In the genomic region with DNA sequence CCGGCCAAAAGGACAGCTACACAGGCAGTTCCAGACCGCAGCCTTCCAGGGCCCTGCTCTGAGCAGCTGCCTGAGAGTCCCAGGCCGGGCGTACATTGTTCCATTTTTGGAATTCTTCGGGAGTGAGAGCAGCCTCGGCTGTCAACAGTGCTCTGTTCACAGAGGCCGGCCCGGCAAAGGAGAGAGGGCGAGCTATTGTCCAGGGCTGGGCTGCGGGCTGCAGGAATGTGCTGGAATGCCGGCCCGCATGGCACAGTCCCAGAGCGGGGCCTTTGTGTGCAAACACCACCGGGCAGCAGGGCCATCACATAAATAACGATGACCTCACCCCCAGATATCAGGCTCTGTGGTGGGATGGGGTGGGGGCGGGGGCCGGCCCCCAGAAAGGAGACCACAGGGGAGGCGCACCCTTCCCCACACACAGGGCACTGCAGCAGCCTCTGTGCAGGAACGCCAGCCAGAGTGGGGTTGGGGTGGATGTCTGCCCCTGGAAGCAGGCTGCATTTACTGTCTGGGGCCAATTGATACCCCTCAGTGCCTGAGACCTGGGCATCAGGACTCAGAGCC, we compare ENCODE assay signal across 9 cellular contexts. TPM values are rescaled to one million over a fixed set of nuclear protein-coding genes. Genes with fewer than 3 reads are reported as not detected.
DNase-seq lines count a peak whose midpoint lies in the region; ATAC-seq, FAIRE-seq and TF ChIP-seq lines count a peak whose summit lies in the region.
"Had no signal": no experiment of that assay in that cellular context is flagged by ENCODE, and none has a peak within 500 bp of the region (broad histone marks: within the 10 kb centered on the region; RNA-seq: fewer than 3 reads in every experiment).

No MANE protein-coding gene starts in this region.

- DNase-seq in LoVo (ENCODE audit: low spot score) (peak; percentile 76), H1 (ENCODE audit: low read depth in 1 of 2, low spot score in 2 of 2) (peak in 1 of 2 experiments; percentile 21), lung (ENCODE audit: low spot score) (peak; percentile 89), upper lobe of left lung (peak; percentile 79 to 91), GM20000 (ENCODE audit: low spot score) (no peak), GM12891 (ENCODE audit: insufficient read length, low spot score) (no peak)

- no peaks in the 10 kb centered on the region for H3K36me3 ChIP-seq in H1 (ENCODE audit: control insufficient read depth in 2 of 4, insufficient read depth in 4 of 4, low read length in 3 of 4)
- no peaks in the 10 kb centered on the region for H3K36me3 ChIP-seq in lung (ENCODE audit: control insufficient read depth in 2 of 2, insufficient read depth in 2 of 2, low read length in 2 of 2)
- no peaks in the 10 kb centered on the region for H3K36me3 ChIP-seq in upper lobe of left lung

- no peak overlapping the region for H2BK12ac ChIP-seq in H1 (ENCODE audit: low read depth, low read length)

- H3K18ac ChIP-seq in H1 (ENCODE audit: extremely low read depth, low read length): peak overlapping the region; percentile 60; the same call in 1 of the 2 replicates

- H2BK15ac ChIP-seq in H1 (ENCODE audit: low read length): no peak overlapping the region

- POLR2A ChIA-PET in H1 (lab: Charles Lee; ENCODE audit: partially characterized antibody): no interaction called here

- TF ChIP-seq EP300 in H1 (IDR thresholded peaks at IDR 0.05; ENCODE audit: borderline replicate concordance in 1 of 2, low read depth in 2 of 2, low read length in 2 of 2): no peak
- no peak for TF ChIP-seq EP300 in upper lobe of left lung (IDR thresholded peaks at IDR 0.05)

- no peak overlapping the region for H3K4me3 ChIP-seq in H1 (ENCODE audit: extremely low read depth in 1 of 4, insufficient read depth in 2 of 4, low read depth in 3 of 4, low read length in 4 of 4)
- no peak overlapping the region for H3K4me3 ChIP-seq in lung
- no peak overlapping the region for H3K4me3 ChIP-seq in upper lobe of left lung

- no peak for TF ChIP-seq POLR2A in H1 (IDR thresholded peaks at IDR 0.05; ENCODE audit: control extremely low read depth in 1 of 2, low read depth in 2 of 2, low read length in 2 of 2)
- TF ChIP-seq POLR2A in upper lobe of left lung (IDR thresholded peaks at IDR 0.05): no peak
- TF ChIP-seq POLR2A in GM12891 (IDR thresholded peaks at IDR 0.05; ENCODE audit: low read depth, low read length): no peak

- H3K79me1 ChIP-seq in H1 (ENCODE audit: low read depth, low read length): no peaks in the 10 kb centered on the region

- TF ChIP-seq RAD21 in H1 (IDR thresholded peaks at IDR 0.05 in 1 of 2, conservative IDR thresholded peaks at IDR 0.05 in 1 of 2; ENCODE audit: low read depth in 2 of 2, low read length in 2 of 2): no peak

- no peak overlapping the region for H4K91ac ChIP-seq in H1 (replicated peaks; ENCODE audit: insufficient read length, low read length)

- peaks cover 0 to 3% (median under 1%) of the 10 kb centered on the region in 4 experiments; a peak in 1 of 7 replicates for H3K4me1 ChIP-seq in H1 (replicated peaks in 1 of 4; ENCODE audit: control insufficient read depth in 3 of 4, insufficient read depth in 4 of 4, low read length in 3 of 4)
- peaks cover 0 to 26% of the 10 kb centered on the region in 2 donors for H3K4me1 ChIP-seq in lung (ENCODE audit: control insufficient read depth in 2 of 2, insufficient read depth in 2 of 2, low read length in 2 of 2)
- H3K4me1 ChIP-seq in upper lobe of left lung: peaks cover 28 to 44% (median 37%) of the 10 kb centered on the region in 4 donors

- no peak overlapping the region for H3K9ac ChIP-seq in H1 (replicated peaks in 1 of 4; ENCODE audit: extremely low read depth in 1 of 4, low read depth in 3 of 4, low read length in 3 of 4)

- no peak overlapping the region for H3K14ac ChIP-seq in H1 (ENCODE audit: insufficient read length)

- CTCF ChIA-PET in H1 (lab: Charles Lee; ENCODE audit: partially characterized antibody): interaction anchor here (1.0 kb wide), 1 partner anchor 91 kb away, joined by 3 read pairs; no protein-coding TSS in a partner anchor

- ATAC-seq in lung (ENCODE audit: insufficient read depth, low FRiP score): peak; percentile 74
- ATAC-seq in upper lobe of left lung (ENCODE audit: low FRiP score in 2 of 2): peak; percentile 93 to 94
- no peak for ATAC-seq in GM18517 (IDR thresholded peaks at IDR 0.05; ENCODE audit: unreplicated experiment)
- no peak for ATAC-seq in GM21381 (IDR thresholded peaks at IDR 0.05; ENCODE audit: unreplicated experiment)

- H4K20me1 ChIP-seq in H1 (replicated peaks in 1 of 2; ENCODE audit: control insufficient read depth in 1 of 2, insufficient read depth in 2 of 2, low read length in 2 of 2): no peaks in the 10 kb centered on the region

- FAIRE-seq in H1 (lab: Jason Lieb, UNC): no peak
- FAIRE-seq in GM12891 (lab: Jason Lieb, UNC): no peak
- FAIRE-seq: keratinocyte had no signal

- no peak overlapping the region for H3K4me2 ChIP-seq in H1 (ENCODE audit: insufficient read depth in 1 of 2, low read depth in 2 of 2, low read length in 2 of 2)

- H4K8ac ChIP-seq in H1 (ENCODE audit: extremely low read depth, insufficient read depth, low read length): peak overlapping the region; percentile 15; the same call in 1 of the 2 replicates

- peaks cover 3% of the 10 kb centered on the region; the same call in 1 of the 2 replicates for H3K23me2 ChIP-seq in H1 (ENCODE audit: low read depth, low read length)

- H3K79me2 ChIP-seq in H1 (ENCODE audit: control insufficient read depth in 1 of 2, insufficient read depth in 2 of 2, low read length in 2 of 2): no peaks in the 10 kb centered on the region

- no peak overlapping the region for H4K5ac ChIP-seq in H1 (ENCODE audit: insufficient read length, low read depth, low read length)

- H3K27me3 ChIP-seq in H1 (replicated peaks in 1 of 4; ENCODE audit: control insufficient read depth in 3 of 4, extremely low read depth in 1 of 4, insufficient read depth in 3 of 4, low read length in 3 of 4) (no peaks in the 10 kb centered on the region; a peak in 1 of 7 replicates), lung (ENCODE audit: control insufficient read depth, insufficient read depth) (no peaks in the 10 kb centered on the region), upper lobe of left lung (no peaks in the 10 kb centered on the region)

- no peak overlapping the region for H3K56ac ChIP-seq in H1 (replicated peaks; ENCODE audit: insufficient read length, low read depth, low read length)

- H3K23ac ChIP-seq in H1 (ENCODE audit: insufficient read length): no peak overlapping the region

- H2BK20ac ChIP-seq in H1 (ENCODE audit: low read length): no peak overlapping the region

- H2AK5ac ChIP-seq in H1 (ENCODE audit: low read depth, low read length): no peak overlapping the region

- peak overlapping the region; percentile 72 for H3K4ac ChIP-seq in H1 (replicated peaks; ENCODE audit: insufficient read length, low read depth, low read length)

- H3K9me3 ChIP-seq in H1 (ENCODE audit: insufficient read depth in 2 of 2, low read depth in 1 of 2, low read length in 1 of 2) (no peaks in the 10 kb centered on the region), lung (ENCODE audit: control insufficient read depth in 2 of 2, insufficient read depth in 1 of 2, low read length in 1 of 2) (no peaks in the 10 kb centered on the region), upper lobe of left lung (no peaks in the 10 kb centered on the region)

- TF ChIP-seq CTCF in H1 (IDR thresholded peaks at IDR 0.05; ENCODE audit: control extremely low read depth in 1 of 3, insufficient read depth in 1 of 3, low read depth in 1 of 3, low read length in 3 of 3) (no peak), lung (IDR thresholded peaks at IDR 0.05; ENCODE audit: control extremely low read depth, extremely low read depth) (no peak), upper lobe of left lung (IDR thresholded peaks at IDR 0.05) (no peak), GM20000 (IDR thresholded peaks at IDR 0.05; ENCODE audit: extremely low read depth, missing control alignments) (no peak)

- H3K27ac ChIP-seq in H1 (ENCODE audit: low read depth, low read length) (no peak overlapping the region), lung (ENCODE audit: low read depth in 1 of 2, low read length in 1 of 2) (peak overlapping the region; percentile 34 to 66), upper lobe of left lung (peak overlapping the region; percentile 63 to 79 (median 72))

- H2AFZ ChIP-seq in H1 (ENCODE audit: low read length): no peak overlapping the region

- WGBS in H1 (ENCODE audit: extremely low coverage in 1 of 2, insufficient coverage in 1 of 2, insufficient read length in 1 of 2, insufficient replicate concordance in 2 of 2, low coverage in 1 of 2, low lambda C conversion rate in 2 of 2, missing lambda C conversion rate in 1 of 2), 2 experiments: 87% methylated on average over 17 of the region's 19 CpGs; no CpG with 5 or more reads in 1 of the 2 experiments
- 26 to 59% methylated on average over 19 of the region's 19 CpGs for WGBS in lung, 2 donors
- WGBS in upper lobe of left lung, 2 donors: 17 to 37% methylated on average over 1 to 18 of the region's 19 CpGs

- H2BK5ac ChIP-seq in H1 (ENCODE audit: low read depth, low read length): no peak overlapping the region

- no peak overlapping the region for H2BK120ac ChIP-seq in H1 (replicated peaks; ENCODE audit: low read depth, low read length)

TF ChIP-seq in H1, 55 proteins besides CTCF, POLR2A, EP300 and RAD21 (continues in another document):
- TF ChIP-seq FOSL1 (IDR thresholded peaks at IDR 0.05; ENCODE audit: insufficient read depth, low read depth, low read length) (no peak), NRF1 (IDR thresholded peaks at IDR 0.05; ENCODE audit: low read depth, low read length) (no peak), SP2 (IDR thresholded peaks at IDR 0.05; ENCODE audit: low read length) (no peak), CEBPB (IDR thresholded peaks at IDR 0.05; ENCODE audit: low read depth, low read length) (no peak)

TF ChIP-seq in GM12891, 5 proteins besides CTCF, POLR2A, EP300 and RAD21:
- TF ChIP-seq POU2F2 (IDR thresholded peaks at IDR 0.05; ENCODE audit: low read depth, low read length): no peak

RNA-seq across cellular contexts. Expression of a gene that starts 15.8 kb away (rescaled TPM):
- not detected in 2 replicates for total RNA-seq in H1 (2021; fragmentation: NEBNext Ultra II Directional; extraction: Animal tissue kit (Norgen Biotek cat#: 25700))
- polyA plus RNA-seq in H1 (2011; rRNA removed) (0.03 TPM in 1 of 2 replicates, not detected in the other), lung (not detected)
- polyA plus RNA-seq in H1 (2011; cell fraction: cytosol; rRNA removed): not detected
- not detected for polyA plus RNA-seq in H1 (2011; cell fraction: nucleus; rRNA removed)
- polyA plus RNA-seq in H1 (2012, experiment 1 of 2): not detected in 4 replicates
- not detected for polyA plus RNA-seq in H1 (2012, experiment 2 of 2)
- not detected for polyA plus RNA-seq in H1 (2013, experiment 1 of 2)
- not detected for polyA plus RNA-seq in H1 (2013, experiment 2 of 2)
- not detected in 2 replicates for polyA minus RNA-seq in H1 (2011; rRNA and poly(A)+ RNA removed)
- not detected for polyA minus RNA-seq in H1 (2011; cell fraction: cytosol; rRNA and poly(A)+ RNA removed)
- polyA minus RNA-seq in H1 (2011; cell fraction: nucleus; rRNA and poly(A)+ RNA removed): not detected
- total RNA-seq in lung (not detected), upper lobe of left lung (not detected)
- not detected for polyA plus RNA-seq in GM12891 (2012; ENCODE audit: low read depth, missing spikeins)
- polyA plus RNA-seq: keratinocyte had no signal

Comparison
In these comparisons a context has a peak if more than half of its experiments do, and no peak if none do; other contexts are left out.
1. DNase-seq: peak in LoVo (single experiment), lung (single experiment) and upper lobe of left lung (2 of 2); none in GM20000 (single experiment) and GM12891 (single experiment).
2. ATAC-seq: peak in lung (single experiment) and upper lobe of left lung (2 of 2); none in GM18517 (single experiment) and GM21381 (single experiment).